In genomic region chr1:16725439-16726245, GRCh38 we compare ENCODE assay signal across 8 cellular contexts. TPM values are rescaled to one million over a fixed set of nuclear protein-coding genes. Genes with fewer than 3 reads are reported as not detected.
A peak's percentile ranks its signal among the peaks of the same experiment; 100 is the strongest.
DNase-seq lines count a peak whose midpoint lies in the region; ATAC-seq and TF ChIP-seq lines count a peak whose summit lies in the region.
"Not testable (repeated sequence)": the region's sequence is repeated elsewhere in the genome, so short reads cannot be mapped to it uniquely, and the experiment has no call there.

No MANE protein-coding gene starts in this region.

- not testable (repeated sequence) for H3K4me3 Mint-ChIP-seq in H9

- H4K91ac ChIP-seq in H9 (ENCODE audit: insufficient read length, low read depth, low read length), result not testable (repeated sequence)

- TF ChIP-seq POLR2A in right lobe of liver (IDR thresholded peaks at IDR 0.05), result not testable (repeated sequence)

- not testable (repeated sequence) for H4K20me1 ChIP-seq in H9 (ENCODE audit: control insufficient read depth, insufficient read depth, insufficient read length)

- H3K36me3 ChIP-seq in right lobe of liver; rectal smooth muscle tissue (ENCODE audit: control insufficient read depth, insufficient read depth, low read length): not testable (repeated sequence)

- H4K5ac ChIP-seq in H9 (ENCODE audit: insufficient read length, low read depth, low read length), result not testable (repeated sequence)

- H2BK5ac ChIP-seq in H9 (ENCODE audit: insufficient read length, low read length), result not testable (repeated sequence)

- not testable (repeated sequence) for H3K56ac ChIP-seq in H9 (ENCODE audit: insufficient read length, low read depth, low read length)

- H2AFZ ChIP-seq in H9 (ENCODE audit: low read length), result not testable (repeated sequence)

- H3K36me3 Mint-ChIP-seq in H9 (ENCODE audit: insufficient read depth in 1 of 3, low read depth in 3 of 3), result not testable (repeated sequence)

- not testable (repeated sequence) for H3K9me3 ChIP-seq in H9 (ENCODE audit: control insufficient read depth, low read depth, low read length); right lobe of liver

- not testable (repeated sequence) for H3K4me3 ChIP-seq in astrocyte of the spinal cord (ENCODE audit: low read depth, low read length); foreskin fibroblast (ENCODE audit: low read depth in 1 of 2, low read length in 2 of 2); right lobe of liver; rectal smooth muscle tissue (ENCODE audit: low read length)

- DNase-seq in EL (peak; percentile 7), H9 (peak; percentile 19), RPMI8226 (peak; percentile 14), astrocyte of the spinal cord (ENCODE audit: low read depth, low spot score) (peak; percentile 14), foreskin fibroblast (peak; percentile 11 to 23), ureter (ENCODE audit: low spot score) (peak; percentile 37)
- not testable (repeated sequence) for DNase-seq in right lobe of liver

- not testable (repeated sequence) for H2BK120ac ChIP-seq in H9 (ENCODE audit: low read depth, low read length, poor library complexity, severe bottlenecking)

- intact Hi-C loops in right lobe of liver (cut with DNase I), result not testable (repeated sequence)

- not testable (repeated sequence) for TF ChIP-seq CTCF in H9 (conservative IDR thresholded peaks at IDR 0.05); astrocyte of the spinal cord (IDR thresholded peaks at IDR 0.05; ENCODE audit: low read depth, low read length); foreskin fibroblast (IDR thresholded peaks at IDR 0.05; ENCODE audit: low read depth, low read length); right lobe of liver (IDR thresholded peaks at IDR 0.05)

- not testable (repeated sequence) for H2BK12ac ChIP-seq in H9 (ENCODE audit: insufficient read length, low read depth, low read length)

- not testable (repeated sequence) for H3K79me2 ChIP-seq in H9 (ENCODE audit: insufficient read depth, low read length)

- not testable (repeated sequence) for H3K27ac ChIP-seq in H9 (ENCODE audit: insufficient read length, low read depth, low read length); right lobe of liver
- peak overlapping the region; percentile 24 for H3K27ac ChIP-seq in rectal smooth muscle tissue (ENCODE audit: low read depth, low read length)

- H3K18ac ChIP-seq in H9 (ENCODE audit: insufficient read length, low read depth, low read length), result not testable (repeated sequence)

- H3T11ph ChIP-seq in H9 (ENCODE audit: low read length), result not testable (repeated sequence)

- H4K8ac ChIP-seq in H9 (replicated peaks; ENCODE audit: insufficient read length, low read depth, low read length), result not testable (repeated sequence)

- in situ Hi-C loops in astrocyte of the spinal cord (cut with HindIII; ENCODE audit: low sequenced_read_pairs), result not testable (repeated sequence)

- H3K4me1 Mint-ChIP-seq in H9, result not testable (repeated sequence)

- H3K4me2 ChIP-seq in H9 (ENCODE audit: insufficient read depth, insufficient read length, low read length), result not testable (repeated sequence)

- H3K27ac Mint-ChIP-seq in H9, result not testable (repeated sequence)

- H3K27me3 Mint-ChIP-seq in H9 (ENCODE audit: low read depth), result not testable (repeated sequence)

- peak in 3 of 4 donors; percentile 5 to 18 (median 16) for ATAC-seq in right lobe of liver

- not testable (repeated sequence) for H3K79me1 ChIP-seq in H9 (ENCODE audit: insufficient read depth, low read depth, low read length, poor library complexity, severe bottlenecking)

- not testable (repeated sequence) for H3K23me2 ChIP-seq in H9 (ENCODE audit: insufficient read length, low read depth, low read length, poor library complexity, severe bottlenecking)

- no CpG with 5 or more reads among the region's 10 CpGs for WGBS in H9 (ENCODE audit: extremely low coverage, insufficient read length, low lambda C conversion rate)
- 75% methylated on average over 10 of the region's 10 CpGs for WGBS in right lobe of liver (ENCODE audit: insufficient coverage, low coverage, low lambda C conversion rate, missing lambda C conversion rate)

- not testable (repeated sequence) for H3K4me1 ChIP-seq in H9 (ENCODE audit: insufficient read depth, low read length); right lobe of liver; rectal smooth muscle tissue (ENCODE audit: control insufficient read depth, insufficient read depth, low read length)

- H3K9ac ChIP-seq in H9 (ENCODE audit: extremely low read depth, insufficient read length, low read length); rectal smooth muscle tissue (ENCODE audit: low read length): not testable (repeated sequence)

- H3K23ac ChIP-seq in H9 (ENCODE audit: insufficient read length, low read depth, low read length), result not testable (repeated sequence)

- not testable (repeated sequence) for H3K9me3 Mint-ChIP-seq in H9

- not testable (repeated sequence) for H2AK5ac ChIP-seq in H9 (ENCODE audit: insufficient read length, low read length)

- not testable (repeated sequence) for H2BK20ac ChIP-seq in H9 (ENCODE audit: low read depth, low read length, poor library complexity, severe bottlenecking)

- not testable (repeated sequence) for H3K4ac ChIP-seq in H9 (ENCODE audit: low read depth, low read length)

- not testable (repeated sequence) for H2BK15ac ChIP-seq in H9 (ENCODE audit: low read depth, low read length)

- H3K14ac ChIP-seq in H9 (ENCODE audit: insufficient read depth, low read length), result not testable (repeated sequence)

- not testable (repeated sequence) for H3K27me3 ChIP-seq in H9 (ENCODE audit: insufficient read depth, low read length); right lobe of liver; rectal smooth muscle tissue (ENCODE audit: control insufficient read depth, insufficient read depth, low read length)

RNA-seq across cellular contexts. Expression of gene RNU1-4, which starts 14.7 kb away (rescaled TPM):
- 1,874 and 2,051 TPM in 2 replicates for total RNA-seq in H9 (2021)
- total RNA-seq in right lobe of liver, result 1,000 to 10,000 TPM in 3 of 6 experiments, 100 to 1,000 TPM in 1, under 1 TPM in 2; under 0.01 to 3,377 (median 977) TPM
- 1,626 TPM for total RNA-seq in ureter

RNA-seq across cellular contexts. Expression of gene RNU1-3, which starts 58.9 kb away (rescaled TPM):
- total RNA-seq in H9 (2021), result 1,874 and 2,051 TPM in 2 replicates
- 1,000 to 10,000 TPM in 3 of 6 experiments, 100 to 1,000 TPM in 1, under 1 TPM in 2; under 0.01 to 3,377 (median 977) TPM for total RNA-seq in right lobe of liver
- 1,626 TPM for total RNA-seq in ureter
